ENCODE assay signal across 1 cellular context in the genomic region with DNA sequence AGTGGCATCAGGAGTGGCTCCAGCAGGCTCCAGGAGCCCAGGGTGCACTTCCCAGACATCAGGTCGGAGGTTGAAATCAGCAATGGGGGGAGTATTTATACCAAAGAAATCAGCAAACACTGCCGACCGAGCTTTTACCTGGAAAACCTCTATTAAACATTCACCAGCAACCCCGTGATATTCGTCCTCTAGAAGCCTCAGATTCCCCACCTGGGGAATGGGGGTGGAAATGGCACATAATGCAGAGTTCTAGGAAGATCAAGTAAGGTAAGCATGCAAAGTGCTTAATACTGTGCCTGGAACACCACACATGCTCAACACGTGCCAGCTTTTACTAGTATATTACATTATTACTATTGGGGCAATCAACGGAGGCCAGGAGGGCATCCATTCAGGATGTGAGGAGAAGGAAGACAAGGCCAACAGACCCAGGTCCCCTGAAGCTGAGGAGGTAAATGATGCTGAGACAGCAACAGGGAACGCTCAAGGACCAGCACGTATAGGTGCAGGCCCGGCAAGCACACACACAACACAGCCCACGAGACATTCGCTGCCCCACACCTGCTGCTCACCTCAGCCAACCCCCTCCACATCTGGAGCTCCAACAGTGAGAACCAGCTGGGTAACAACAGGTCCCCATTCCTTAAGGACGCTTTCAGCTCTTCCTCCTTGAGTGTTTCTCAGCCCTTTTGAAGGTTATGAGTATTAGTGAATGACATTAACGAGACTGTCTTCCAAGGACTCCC.
TF ChIP-seq lines count a peak whose summit lies in the region.

No MANE protein-coding gene starts in this region.

TF ChIP-seq in IMR-90, 13 proteins besides CTCF, POLR2A, EP300 and RAD21:
- TF ChIP-seq BHLHE40 (IDR thresholded peaks at IDR 0.05; ENCODE audit: low read depth, low read length) (no peak), RFX5 (IDR thresholded peaks at IDR 0.05; ENCODE audit: low read depth, low read length) (no peak), RCOR1 (IDR thresholded peaks at IDR 0.05; ENCODE audit: insufficient replicate concordance, low read length) (no peak), FOS (IDR thresholded peaks at IDR 0.05; ENCODE audit: low read depth, low read length) (no peak), NFE2L2 (IDR thresholded peaks at IDR 0.05; ENCODE audit: low read depth, low read length) (no peak), MXI1 (IDR thresholded peaks at IDR 0.05; ENCODE audit: borderline replicate concordance, low read depth, low read length) (no peak), CEBPB (IDR thresholded peaks at IDR 0.05; ENCODE audit: low read depth, low read length) (no peak), SMC3 (IDR thresholded peaks at IDR 0.05; ENCODE audit: low read depth, low read length) (no peak), CHD1 (IDR thresholded peaks at IDR 0.05; ENCODE audit: low read depth, low read length) (no peak), MAZ (IDR thresholded peaks at IDR 0.05; ENCODE audit: borderline replicate concordance, low read depth, low read length) (no peak), MAFK (IDR thresholded peaks at IDR 0.05; ENCODE audit: low read depth, low read length) (no peak)
- TF ChIP-seq, protein P1, sequence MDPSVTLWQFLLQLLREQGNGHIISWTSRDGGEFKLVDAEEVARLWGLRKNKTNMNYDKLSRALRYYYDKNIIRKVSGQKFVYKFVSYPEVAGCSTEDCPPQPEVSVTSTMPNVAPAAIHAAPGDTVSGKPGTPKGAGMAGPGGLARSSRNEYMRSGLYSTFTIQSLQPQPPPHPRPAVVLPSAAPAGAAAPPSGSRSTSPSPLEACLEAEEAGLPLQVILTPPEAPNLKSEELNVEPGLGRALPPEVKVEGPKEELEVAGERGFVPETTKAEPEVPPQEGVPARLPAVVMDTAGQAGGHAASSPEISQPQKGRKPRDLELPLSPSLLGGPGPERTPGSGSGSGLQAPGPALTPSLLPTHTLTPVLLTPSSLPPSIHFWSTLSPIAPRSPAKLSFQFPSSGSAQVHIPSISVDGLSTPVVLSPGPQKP (IDR thresholded peaks at IDR 0.05; ENCODE audit: borderline replicate concordance, low read depth, low read length) = no peak
- TF ChIP-seq, protein P2, sequence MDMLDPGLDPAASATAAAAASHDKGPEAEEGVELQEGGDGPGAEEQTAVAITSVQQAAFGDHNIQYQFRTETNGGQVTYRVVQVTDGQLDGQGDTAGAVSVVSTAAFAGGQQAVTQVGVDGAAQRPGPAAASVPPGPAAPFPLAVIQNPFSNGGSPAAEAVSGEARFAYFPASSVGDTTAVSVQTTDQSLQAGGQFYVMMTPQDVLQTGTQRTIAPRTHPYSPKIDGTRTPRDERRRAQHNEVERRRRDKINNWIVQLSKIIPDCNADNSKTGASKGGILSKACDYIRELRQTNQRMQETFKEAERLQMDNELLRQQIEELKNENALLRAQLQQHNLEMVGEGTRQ (IDR thresholded peaks at IDR 0.05; ENCODE audit: low read depth, low read length) = no peak
